1 cellular context compared by ENCODE assay signal in genomic region chr16:49821156-49821555, GRCh38.
TF ChIP-seq lines count a peak whose summit lies in the region.

No MANE protein-coding gene starts in this region.

TF ChIP-seq in GM23338, 12 proteins besides CTCF, POLR2A, EP300 and RAD21 (continued from another document):
- TF ChIP-seq REST (IDR thresholded peaks at IDR 0.05; ENCODE audit: unreplicated experiment) (no peak), STAT1 (IDR thresholded peaks at IDR 0.05; ENCODE audit: unreplicated experiment) (no peak), NANOG (IDR thresholded peaks at IDR 0.05; ENCODE audit: borderline replicate concordance) (no peak), ETS1 (IDR thresholded peaks at IDR 0.05) (no peak), ZNF462 (CRISPR knock-in tag; IDR thresholded peaks at IDR 0.05) (no peak), POLR2AphosphoS5 (IDR thresholded peaks at IDR 0.05; ENCODE audit: low read depth) (no peak), ZNF114 (CRISPR knock-in tag; IDR thresholded peaks at IDR 0.05) (no peak), JUNB (IDR thresholded peaks at IDR 0.05; ENCODE audit: unreplicated experiment) (no peak), CREB1 (CRISPR knock-in tag; IDR thresholded peaks at IDR 0.05; ENCODE audit: low read depth) (no peak)
TF ChIP-seq in GM23338: peak in this region for 0.
